25 cellular contexts compared by ENCODE assay signal in the genomic region with DNA sequence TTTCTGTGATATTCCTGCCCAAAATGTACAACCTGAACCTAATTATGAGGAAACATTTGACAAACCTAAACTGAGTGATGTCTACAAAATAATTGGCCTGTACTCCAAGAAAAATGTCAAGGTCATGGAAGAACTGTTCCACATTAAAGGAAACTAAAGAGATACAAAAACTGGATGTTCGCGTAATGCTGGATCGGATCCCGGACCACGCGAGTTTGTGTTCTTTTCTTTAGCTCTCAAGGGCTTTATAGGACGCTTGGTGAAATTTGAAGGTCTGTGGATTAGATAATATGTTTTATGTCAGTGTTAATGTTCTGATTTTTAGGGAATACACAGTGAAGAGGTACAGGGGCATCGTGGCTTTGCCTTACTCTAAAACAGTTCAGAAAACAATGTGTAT.
"Had no signal": no experiment of that assay in that cellular context is flagged by ENCODE, and none has a peak within 500 bp of the region (broad histone marks: within the 10 kb centered on the region; RNA-seq: fewer than 3 reads in every experiment).

No MANE protein-coding gene starts in this region.

- H3K4me3 ChIP-seq: stomach, suprapubic skin, thoracic aorta, thyroid gland, tibial artery, tibial nerve, transverse colon, upper lobe of left lung, upper lobe of right lung, uterus, vagina had no signal

- H3K36me3 ChIP-seq: stomach, suprapubic skin, thoracic aorta, thyroid gland, tibial artery, tibial nerve, transverse colon, upper lobe of left lung, upper lobe of right lung, uterus, vagina had no signal

- DNase-seq: stimulated activated CD4-positive, alpha-beta T cell treated with anti-CD3 and anti-CD28 coated beads, Interleukin-2, amount 100 ng/mL, for 48 hours; stimulated activated CD4-positive, alpha-beta T cell treated with anti-CD3 and anti-CD28 coated beads, Interleukin-4, amount 100 ng/mL, for 1 hour; stimulated activated CD4-positive, alpha-beta T cell treated with anti-CD3 and anti-CD28 coated beads, Interleukin-4, amount 100 ng/mL, for 24 hours; stimulated activated CD4-positive, alpha-beta T cell treated with anti-CD3 and anti-CD28 coated beads, Interleukin-4, amount 100 ng/mL, for 4 hours; stimulated activated CD8-positive, alpha-beta memory T cell treated with anti-CD3 and anti-CD28 coated beads, Interleukin-4, amount 100 ng/mL, for 48 hours; stimulated activated naive B cell treated with anti-CD40 and anti-IgM and Interleukin-4, amounts not matched to agents 10 μg/mL and 1 μg/mL and 100 μg/mL, for 72 hours; stimulated activated naive CD4-positive, alpha-beta T cell; stimulated activated naive CD4-positive, alpha-beta T cell treated with Interleukin-2 at 50 U/mL for 16 hours; stimulated activated naive CD8-positive, alpha-beta T cell treated with anti-CD3 and anti-CD28 coated beads, Interleukin-15, amount 100 ng/mL, for 72 hours; stimulated activated naive CD8-positive, alpha-beta T cell treated with anti-CD3 and anti-CD28 coated beads, Interleukin-15, Interleukin-2, amounts not matched to agents 100 U/mL and 50 U/mL, for 24 hours; stomach; substantia nigra; thyroid gland; tibial artery; transverse colon; trophoblast cell; upper lobe of left lung; upper lobe of right lung; uterus had no signal

- H3K27ac ChIP-seq: stomach, suprapubic skin, thoracic aorta, thyroid gland, tibial artery, tibial nerve, transverse colon, upper lobe of left lung, upper lobe of right lung, uterus, vagina had no signal

- H3K4me1 ChIP-seq: stomach, suprapubic skin, thyroid gland, tibial artery, tibial nerve, transverse colon, upper lobe of left lung, upper lobe of right lung, uterus, vagina had no signal

- H3K9me3 ChIP-seq: thyroid gland, transverse colon, vagina had no signal

- ATAC-seq: stimulated activated effector memory CD8-positive, alpha-beta T cell treated with anti-CD3 and anti-CD28 coated beads, Interleukin-12 subunit alpha, Interleukin-12 subunit beta, amount 100 ng/mL, for 72 hours; stimulated activated memory B cell treated with anti-CD40 and anti-IgM and Interleukin-4, amounts not matched to agents 10 μg/mL and 1 μg/mL and 100 μg/mL, for 72 hours; stimulated activated naive B cell treated with anti-CD40 and anti-IgM and Interleukin-4, amounts not matched to agents 10 μg/mL and 1 μg/mL and 100 μg/mL, for 72 hours; stimulated activated naive CD8-positive, alpha-beta T cell treated with anti-CD3 and anti-CD28 coated beads, Interleukin-15, amount 100 ng/mL, for 72 hours; stimulated activated naive CD8-positive, alpha-beta T cell treated with anti-CD3 and anti-CD28 coated beads, Interleukin-15, Interleukin-2, amounts not matched to agents 100 U/mL and 50 U/mL, for 24 hours; upper lobe of right lung had no signal

- H3K27me3 ChIP-seq: thyroid gland, tibial nerve, upper lobe of left lung, upper lobe of right lung, uterus, vagina had no signal
